Comparison of ENCODE assay signal across 28 cellular contexts in the genomic region with DNA sequence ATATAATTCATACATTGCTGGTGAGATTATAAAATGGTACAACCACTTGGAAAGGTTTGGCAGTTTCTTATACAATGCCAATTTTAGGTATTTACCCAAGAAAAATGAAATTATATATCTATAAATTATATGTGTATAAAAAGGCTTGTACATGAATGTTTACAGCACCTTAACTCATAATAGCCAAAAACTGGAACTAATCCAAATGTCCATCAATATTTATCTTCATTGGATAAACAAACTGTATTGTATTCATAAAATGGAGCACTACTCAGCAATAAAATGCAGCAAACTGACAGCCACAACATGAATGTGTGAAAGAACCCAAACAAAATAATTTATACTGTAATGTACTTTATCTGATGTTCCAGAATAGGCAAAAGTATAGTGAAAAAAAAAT.
"Had no signal": no experiment of that assay in that cellular context is flagged by ENCODE, and none has a peak within 500 bp of the region (broad histone marks: within the 10 kb centered on the region; RNA-seq: fewer than 3 reads in every experiment).

No MANE protein-coding gene starts in this region.

- H3K27me3 Mint-ChIP-seq: dendritic cell treated with granulocyte-macrophage colony-stimulating factor and Interleukin-4, amounts not matched to agents 40 ng/mL and 50 ng/mL, for 4 days had no signal

- H3K36me3 Mint-ChIP-seq: mesothelial cell of epicardium had no signal

- H3K36me3 ChIP-seq: esophagus squamous epithelium, gastrocnemius medialis, heart right ventricle, left lung, lower lobe of right lung had no signal

- H3K27ac ChIP-seq: epithelial cell of prostate, esophagus squamous epithelium, gastrocnemius medialis, heart right ventricle, left lung, lower lobe of right lung had no signal

- DNase-seq: cortex of kidney; effector CD8-positive, alpha-beta T cell; effector memory CD8-positive, alpha-beta T cell; endodermal cell; erythroblast; esophagus squamous epithelium; foreskin fibroblast; foreskin melanocyte; gastrocnemius medialis; glutamatergic neuron; head of caudate nucleus; heart right ventricle; hippocampal formation; left cardiac atrium; left lung; left ventricle myocardium superior; lower lobe of right lung; mesenchymal stem cell; mucosa of descending colon; naive B cell; naive thymus-derived CD8-positive, alpha-beta T cell had no signal

- H3K4me3 ChIP-seq: esophagus squamous epithelium, gastrocnemius medialis, heart right ventricle, left lung, lower lobe of right lung, mucosa of descending colon had no signal

- H3K4me1 Mint-ChIP-seq: endodermal cell; mesothelial cell of epicardium; naive B cell; naive thymus-derived CD8-positive, alpha-beta T cell had no signal

- H3K27me3 ChIP-seq: esophagus squamous epithelium, gastrocnemius medialis, heart right ventricle, left lung had no signal

- ATAC-seq: effector memory CD8-positive, alpha-beta T cell; esophagus mucosa; gastrocnemius medialis; heart right ventricle; left cardiac atrium; left lung; left ventricle myocardium superior; lower lobe of right lung; mucosa of descending colon; naive thymus-derived CD8-positive, alpha-beta T cell had no signal

- H3K4me1 ChIP-seq: esophagus squamous epithelium, gastrocnemius medialis, heart right ventricle, left lung, lower lobe of right lung had no signal

- FAIRE-seq: endometrium, islet of Langerhans, keratinocyte had no signal

- H3K4me3 Mint-ChIP-seq: dendritic cell treated with granulocyte-macrophage colony-stimulating factor and Interleukin-4, amounts not matched to agents 40 ng/mL and 50 ng/mL, for 4 days; effector memory CD8-positive, alpha-beta T cell; endodermal cell; mesothelial cell of epicardium; naive B cell; naive thymus-derived CD8-positive, alpha-beta T cell had no signal

- H3K27ac Mint-ChIP-seq: dendritic cell treated with granulocyte-macrophage colony-stimulating factor and Interleukin-4, amounts not matched to agents 40 ng/mL and 50 ng/mL, for 4 days; effector memory CD8-positive, alpha-beta T cell; endodermal cell; mesothelial cell of epicardium; naive B cell; naive thymus-derived CD8-positive, alpha-beta T cell had no signal
